Comparison of ENCODE assay signal across 26 cellular contexts in the genomic region with DNA sequence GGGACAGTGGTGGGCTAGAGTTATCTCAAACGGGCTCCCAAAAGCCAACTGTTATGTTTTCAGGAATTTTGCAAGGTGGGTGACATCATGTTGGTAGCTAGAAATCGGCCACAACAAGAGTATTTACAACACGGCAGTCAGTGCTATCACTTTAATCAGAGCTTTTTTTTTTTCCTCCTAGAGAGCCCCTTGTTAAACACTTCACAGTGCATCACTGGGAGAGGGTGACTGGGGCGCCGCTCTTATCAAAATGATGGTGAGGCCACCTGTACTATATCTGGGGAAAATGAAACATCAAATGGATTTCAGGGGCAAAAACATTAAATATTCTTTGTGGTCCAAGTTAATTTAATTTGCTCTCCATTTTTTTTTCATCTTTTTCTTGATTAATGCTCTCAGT. TPM values are rescaled to one million over a fixed set of nuclear protein-coding genes. Genes with fewer than 3 reads are reported as not detected.
DNase-seq lines count a peak whose midpoint lies in the region; ATAC-seq, FAIRE-seq and TF ChIP-seq lines count a peak whose summit lies in the region.
"Had no signal": no experiment of that assay in that cellular context is flagged by ENCODE, and none has a peak within 500 bp of the region (broad histone marks: within the 10 kb centered on the region; RNA-seq: fewer than 3 reads in every experiment).

No MANE protein-coding gene starts in this region.

- TF ChIP-seq CTCF in pancreas (IDR thresholded peaks at IDR 0.05): no peak

- no peak overlapping the region for H3K27ac ChIP-seq in pancreas
- H3K27ac ChIP-seq: BLaER1 had no signal

- ATAC-seq in pancreas: no peak
- ATAC-seq in HG03354 (IDR thresholded peaks at IDR 0.05; ENCODE audit: poor library complexity, severe bottlenecking, unreplicated experiment): no peak
- ATAC-seq: GM12878 had no signal

- intact Hi-C loops in pancreas (cut with DNase I): no loop called here

- H3K9me3 ChIP-seq in pancreas (no peaks in the 10 kb centered on the region), MG63 (no peaks in the 10 kb centered on the region)
- H3K9me3 ChIP-seq: BE2C, BLaER1 had no signal

- 64 to 91% methylated on average over 5 of the region's 5 CpGs for WGBS in pancreas, 2 donors

- DNase-seq in DMS79 (lab: John Stamatoyannopoulos, UW) (peak; percentile 16), DMS79 treated with DMSO at 0.1 percent for 48 hours (lab: John Stamatoyannopoulos, UW) (peak; percentile 27), pancreas (no peak), MG63 (no peak)
- DNase-seq: 8988T; ACHN; BE2C; C1 segment of cervical spinal cord; CD4-positive, alpha-beta memory T cell; CD4-positive, CD25-positive, alpha-beta regulatory T cell; CD8-positive, alpha-beta memory T cell; COR-L47; DMS 273 treated with DMSO at 0.1 percent for 48 hours; DMS153; DMS53; DND-41; EL; GDM1 had no signal

- no peaks in the 10 kb centered on the region for H3K4me1 ChIP-seq in pancreas
- H3K4me1 ChIP-seq: BE2C had no signal

- H3K4me3 ChIP-seq in pancreas: no peak overlapping the region
- H3K4me3 ChIP-seq in MG63: no peak overlapping the region
- H3K4me3 ChIP-seq: BLaER1, GM12878 had no signal

- peak; percentile 5 for FAIRE-seq in pancreas (lab: Jason Lieb, UNC)
- FAIRE-seq: A204.1, GM12878, GM12892, GM18507 had no signal

- H3K27me3 ChIP-seq in pancreas: peaks cover 0 to 4% (median 0%) of the 10 kb centered on the region in 4 donors
- no peaks in the 10 kb centered on the region for H3K27me3 ChIP-seq in MG63
- H3K27me3 ChIP-seq: BE2C, BLaER1 had no signal

- no peaks in the 10 kb centered on the region for H3K36me3 ChIP-seq in pancreas
- no peaks in the 10 kb centered on the region for H3K36me3 ChIP-seq in MG63
- H3K36me3 ChIP-seq: BE2C, BLaER1 had no signal

RNA-seq across cellular contexts. Expression of a gene that starts 44.9 kb away (rescaled TPM):
- total RNA-seq in pancreas: 1 to 10 TPM; 2.4 to 4.7 (median 3.0) TPM
- polyA plus RNA-seq in pancreas: 1 to 10 TPM; 3.9 to 8.8 TPM
- total RNA-seq in MG63 (2014; rRNA removed; shearing (Covaris generic); ENCODE audit: low replicate concordance): 0.43 TPM in 1 of 2 replicates, not detected in the other
- total RNA-seq: G401, GM12878 had no signal
- polyA plus RNA-seq: CD14-positive monocyte had no signal

Comparison
In these comparisons a context has a peak if more than half of its experiments do, and no peak if none do; other contexts are left out.
1. DNase-seq: peak in DMS79 (single experiment) and DMS79 treated with DMSO at 0.1 percent for 48 hours (single experiment); none in pancreas (0 of 6) and MG63 (single experiment).